1 cellular context compared by ENCODE assay signal in the genomic region with DNA sequence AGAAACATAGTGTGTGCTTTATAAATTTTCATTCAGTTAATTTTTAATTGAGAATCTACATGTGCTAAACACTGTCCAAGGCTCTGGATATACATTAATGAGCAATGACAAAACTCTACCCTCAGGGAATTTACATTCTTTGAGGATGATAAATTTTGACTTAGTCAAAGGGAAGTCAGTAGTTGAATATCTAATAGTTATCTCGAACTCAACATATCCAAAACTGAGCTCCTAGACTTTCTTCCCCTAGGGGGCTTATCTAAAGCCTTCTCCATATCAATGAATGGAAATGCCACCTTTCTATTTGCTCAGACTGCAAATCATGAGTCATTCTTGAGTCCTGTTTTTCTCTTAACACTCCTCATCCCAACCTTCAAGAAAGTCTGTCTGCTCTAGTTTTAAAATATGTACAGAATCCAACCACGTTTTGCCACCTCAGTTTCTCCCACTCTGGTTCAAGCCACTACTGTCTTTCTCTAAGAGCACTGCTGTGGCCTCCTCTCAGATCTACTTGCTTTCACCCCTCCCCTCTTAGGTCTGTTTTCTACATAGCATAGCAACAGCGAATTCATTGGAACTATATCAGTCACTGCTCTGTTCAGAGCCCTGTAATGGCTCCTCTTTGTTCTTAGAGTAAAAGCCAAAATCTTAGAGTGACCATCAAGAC.
TF ChIP-seq lines count a peak whose summit lies in the region.

No MANE protein-coding gene starts in this region.

TF ChIP-seq in WTC11, 78 proteins besides CTCF, POLR2A, EP300 and RAD21 (continued from another document):
- TF ChIP-seq, protein P1, sequence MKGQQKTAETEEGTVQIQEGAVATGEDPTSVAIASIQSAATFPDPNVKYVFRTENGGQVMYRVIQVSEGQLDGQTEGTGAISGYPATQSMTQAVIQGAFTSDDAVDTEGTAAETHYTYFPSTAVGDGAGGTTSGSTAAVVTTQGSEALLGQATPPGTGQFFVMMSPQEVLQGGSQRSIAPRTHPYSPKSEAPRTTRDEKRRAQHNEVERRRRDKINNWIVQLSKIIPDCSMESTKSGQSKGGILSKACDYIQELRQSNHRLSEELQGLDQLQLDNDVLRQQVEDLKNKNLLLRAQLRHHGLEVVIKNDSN (CRISPR knock-in tag; IDR thresholded peaks at IDR 0.05), result no peak
- TF ChIP-seq NR1H2 (CRISPR knock-in tag; IDR thresholded peaks at IDR 0.05), result no peak
- no peak for TF ChIP-seq ZNF396 (CRISPR knock-in tag; IDR thresholded peaks at IDR 0.05; ENCODE audit: borderline replicate concordance)
- no peak for TF ChIP-seq CBFB (CRISPR knock-in tag; IDR thresholded peaks at IDR 0.05; ENCODE audit: low read depth)
- TF ChIP-seq, protein P2, sequence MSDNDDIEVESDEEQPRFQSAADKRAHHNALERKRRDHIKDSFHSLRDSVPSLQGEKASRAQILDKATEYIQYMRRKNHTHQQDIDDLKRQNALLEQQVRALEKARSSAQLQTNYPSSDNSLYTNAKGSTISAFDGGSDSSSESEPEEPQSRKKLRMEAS (CRISPR knock-in tag; IDR thresholded peaks at IDR 0.05), result no peak
- TF ChIP-seq GRHL2 (CRISPR knock-in tag; IDR thresholded peaks at IDR 0.05; ENCODE audit: insufficient replicate concordance, severe bottlenecking), result no peak
